Comparison of ENCODE assay signal across 20 cellular contexts in the genomic region with DNA sequence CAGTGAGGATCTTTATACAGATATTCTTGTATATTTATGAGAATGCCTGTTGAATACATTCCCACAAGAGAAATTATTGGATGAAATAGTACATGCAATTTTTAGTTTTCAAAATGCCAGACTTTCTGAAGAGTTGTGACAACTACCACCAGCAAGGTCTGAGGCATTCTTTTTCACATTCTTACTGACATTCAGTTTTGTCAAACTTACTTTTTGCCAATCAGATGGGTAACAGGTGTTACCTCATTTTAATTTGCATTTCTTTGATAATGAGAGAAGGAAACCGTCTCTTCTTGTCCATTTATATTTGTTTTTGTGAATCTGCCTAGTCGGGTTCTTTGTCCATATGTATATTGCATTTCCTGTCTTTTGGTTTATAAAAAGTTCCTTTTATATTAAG. TPM values are rescaled to one million over a fixed set of nuclear protein-coding genes. Genes with fewer than 3 reads are reported as not detected.
DNase-seq lines count a peak whose midpoint lies in the region; ATAC-seq and TF ChIP-seq lines count a peak whose summit lies in the region.
"Had no signal": no experiment of that assay in that cellular context is flagged by ENCODE, and none has a peak within 500 bp of the region (broad histone marks: within the 10 kb centered on the region; RNA-seq: fewer than 3 reads in every experiment).

No MANE protein-coding gene starts in this region.

- peaks cover 3% of the 10 kb centered on the region for H3K36me3 Mint-ChIP-seq in activated naive CD8-positive, alpha-beta T cell
- H3K36me3 Mint-ChIP-seq in activated naive CD8-positive, alpha-beta T cell treated with anti-CD3 and anti-CD28 coated beads for 36 hours, result peaks cover 31% of the 10 kb centered on the region
- H3K36me3 Mint-ChIP-seq in H9 (ENCODE audit: insufficient read depth in 1 of 3, low read depth in 3 of 3) (peaks cover 40 to 88% (median 78%) of the 10 kb centered on the region in 3 experiments), T-helper 17 cell (ENCODE audit: low read depth) (no peaks in the 10 kb centered on the region)

- no peaks in the 10 kb centered on the region for H3K9me3 Mint-ChIP-seq in activated naive CD8-positive, alpha-beta T cell (ENCODE audit: low read depth)
- no peaks in the 10 kb centered on the region for H3K9me3 Mint-ChIP-seq in activated naive CD8-positive, alpha-beta T cell treated with anti-CD3 and anti-CD28 coated beads for 36 hours
- H3K9me3 Mint-ChIP-seq in H9, result no peaks in the 10 kb centered on the region
- H3K9me3 Mint-ChIP-seq: CD14-positive monocyte; CD4-positive, alpha-beta T cell; CD8-positive, alpha-beta memory T cell had no signal

- no peak overlapping the region for H3K14ac ChIP-seq in H9 (ENCODE audit: insufficient read depth, low read length)

- no peak overlapping the region for H3K4ac ChIP-seq in H9 (ENCODE audit: low read depth, low read length)

- no peaks in the 10 kb centered on the region for H3K79me1 ChIP-seq in H9 (ENCODE audit: insufficient read depth, low read depth, low read length, poor library complexity, severe bottlenecking)

- H3K4me2 ChIP-seq in H9 (ENCODE audit: insufficient read depth, insufficient read length, low read length), result no peak overlapping the region
- H3K4me2 ChIP-seq: A549; BLaER1 treated with 17β-estradiol and CSF1 and Interleukin-3, amounts not matched to agents 10 nM and 100 nM had no signal

- no peak for DNase-seq in activated naive CD8-positive, alpha-beta T cell treated with anti-CD3 and anti-CD28 coated beads for 36 hours
- no peak for DNase-seq in H9
- DNase-seq in T-helper 17 cell, result no peak
- no peak for DNase-seq in activated CD8-positive, alpha-beta memory T cell treated with anti-CD3 and anti-CD28 coated beads, Interleukin-2, amount 50 U/mL, for 48 hours
- DNase-seq in coronary artery (ENCODE audit: low spot score), result no peak
- DNase-seq: 8988T; ACHN; AML-193; BE2C; CD4-positive, alpha-beta T cell; CD8-positive, alpha-beta memory T cell; DMS 273 treated with DMSO at 0.1 percent for 48 hours; DMS79; GF-D8 had no signal

- H3K27ac ChIP-seq in H9 (ENCODE audit: insufficient read length, low read depth, low read length), result no peak overlapping the region
- H3K27ac ChIP-seq in coronary artery, result no peak overlapping the region
- H3K27ac ChIP-seq: A549; BLaER1 treated with 17β-estradiol and CSF1 and Interleukin-3, amounts not matched to agents 10 nM and 100 nM had no signal

- no peak overlapping the region for H3T11ph ChIP-seq in H9 (ENCODE audit: low read length)

- H3K4me1 ChIP-seq in H9 (ENCODE audit: insufficient read depth, low read length), result no peaks in the 10 kb centered on the region
- H3K4me1 ChIP-seq: A549, BE2C had no signal

- no peak overlapping the region for H3K4me3 ChIP-seq in coronary artery
- H3K4me3 ChIP-seq: A549; BLaER1 treated with 17β-estradiol and CSF1 and Interleukin-3, amounts not matched to agents 10 nM and 100 nM; HAP-1 had no signal

- no peak overlapping the region for H3K9ac ChIP-seq in H9 (ENCODE audit: extremely low read depth, insufficient read length, low read length)
- H3K9ac ChIP-seq: BLaER1 treated with 17β-estradiol and CSF1 and Interleukin-3, amounts not matched to agents 10 nM and 100 nM had no signal

- no peak overlapping the region for H3K23ac ChIP-seq in H9 (ENCODE audit: insufficient read length, low read depth, low read length)

- WGBS in H9 (ENCODE audit: extremely low coverage, insufficient read length, low lambda C conversion rate), result no CpG with 5 or more reads among the region's 2 CpGs

- no peak overlapping the region for H2BK12ac ChIP-seq in H9 (ENCODE audit: insufficient read length, low read depth, low read length)

- H4K91ac ChIP-seq in H9 (ENCODE audit: insufficient read length, low read depth, low read length), result no peak overlapping the region

- no peak overlapping the region for H2AK5ac ChIP-seq in H9 (ENCODE audit: insufficient read length, low read length)

- no peak overlapping the region for H2BK15ac ChIP-seq in H9 (ENCODE audit: low read depth, low read length)

- H4K8ac ChIP-seq in H9 (replicated peaks; ENCODE audit: insufficient read length, low read depth, low read length), result no peak overlapping the region

- H3K9me3 ChIP-seq in H9 (ENCODE audit: control insufficient read depth, low read depth, low read length), result no peaks in the 10 kb centered on the region
- H3K9me3 ChIP-seq in T-helper 17 cell (ENCODE audit: control insufficient read depth, low read length, poor library complexity, severe bottlenecking), result no peaks in the 10 kb centered on the region
- H3K9me3 ChIP-seq: A549; BE2C; BLaER1 treated with 17β-estradiol and CSF1 and Interleukin-3, amounts not matched to agents 10 nM and 100 nM; HAP-1 had no signal

- H3K27me3 Mint-ChIP-seq in activated naive CD8-positive, alpha-beta T cell, result no peaks in the 10 kb centered on the region
- H3K27me3 Mint-ChIP-seq in activated naive CD8-positive, alpha-beta T cell treated with anti-CD3 and anti-CD28 coated beads for 36 hours, result no peaks in the 10 kb centered on the region
- H3K27me3 Mint-ChIP-seq in H9 (ENCODE audit: low read depth) (no peaks in the 10 kb centered on the region), T-helper 17 cell (no peaks in the 10 kb centered on the region)
- H3K27me3 Mint-ChIP-seq: CD4-positive, alpha-beta T cell; CD8-positive, alpha-beta memory T cell had no signal

- no peaks in the 10 kb centered on the region for H3K4me1 Mint-ChIP-seq in activated naive CD8-positive, alpha-beta T cell (ENCODE audit: low read depth)
- peaks cover 2% of the 10 kb centered on the region for H3K4me1 Mint-ChIP-seq in activated naive CD8-positive, alpha-beta T cell treated with anti-CD3 and anti-CD28 coated beads for 36 hours
- H3K4me1 Mint-ChIP-seq in H9 (peaks cover 0 to 3% of the 10 kb centered on the region in 2 experiments; a peak in 2 of 4 replicates), T-helper 17 cell (no peaks in the 10 kb centered on the region)
- H3K4me1 Mint-ChIP-seq: CD8-positive, alpha-beta memory T cell had no signal

- no peak overlapping the region for H2BK120ac ChIP-seq in H9 (ENCODE audit: low read depth, low read length, poor library complexity, severe bottlenecking)

- H3K23me2 ChIP-seq in H9 (ENCODE audit: insufficient read length, low read depth, low read length, poor library complexity, severe bottlenecking), result no peaks in the 10 kb centered on the region

- H3K18ac ChIP-seq in H9 (ENCODE audit: insufficient read length, low read depth, low read length), result no peak overlapping the region

- H4K5ac ChIP-seq in H9 (ENCODE audit: insufficient read length, low read depth, low read length), result no peak overlapping the region

- no peak overlapping the region for H3K4me3 Mint-ChIP-seq in activated naive CD8-positive, alpha-beta T cell
- H3K4me3 Mint-ChIP-seq in activated naive CD8-positive, alpha-beta T cell treated with anti-CD3 and anti-CD28 coated beads for 36 hours, result no peak overlapping the region
- no peak overlapping the region for H3K4me3 Mint-ChIP-seq in H9
- H3K4me3 Mint-ChIP-seq in T-helper 17 cell, result no peak overlapping the region
- H3K4me3 Mint-ChIP-seq: CD14-positive monocyte; CD4-positive, alpha-beta T cell; CD8-positive, alpha-beta memory T cell had no signal

- H4K20me1 ChIP-seq in H9 (ENCODE audit: control insufficient read depth, insufficient read depth, insufficient read length), result no peaks in the 10 kb centered on the region

- TF ChIP-seq CTCF in H9 (conservative IDR thresholded peaks at IDR 0.05), result no peak
- TF ChIP-seq CTCF in coronary artery (IDR thresholded peaks at IDR 0.05), result no peak

- H3K27ac Mint-ChIP-seq in activated naive CD8-positive, alpha-beta T cell, result peak overlapping the region; percentile 16
- no peak overlapping the region for H3K27ac Mint-ChIP-seq in activated naive CD8-positive, alpha-beta T cell treated with anti-CD3 and anti-CD28 coated beads for 36 hours
- H3K27ac Mint-ChIP-seq in H9 (peak overlapping the region in 2 of 3 experiments; percentile 39 to 42; a peak in 2 of 7 replicates), T-helper 17 cell (peak overlapping the region; percentile 32)
- H3K27ac Mint-ChIP-seq: CD14-positive monocyte; CD4-positive, alpha-beta T cell; CD8-positive, alpha-beta memory T cell had no signal

- H2BK5ac ChIP-seq in H9 (ENCODE audit: insufficient read length, low read length), result no peak overlapping the region

- H3K79me2 ChIP-seq in H9 (ENCODE audit: insufficient read depth, low read length), result no peaks in the 10 kb centered on the region

- H3K56ac ChIP-seq in H9 (ENCODE audit: insufficient read length, low read depth, low read length), result no peak overlapping the region

- ATAC-seq in T-helper 17 cell (no peak), HG02763 (IDR thresholded peaks at IDR 0.05; ENCODE audit: unreplicated experiment) (no peak)
- ATAC-seq: A549 had no signal

- H3K27me3 ChIP-seq in H9 (ENCODE audit: insufficient read depth, low read length), result no peaks in the 10 kb centered on the region
- H3K27me3 ChIP-seq: BE2C; BLaER1 treated with 17β-estradiol and CSF1 and Interleukin-3, amounts not matched to agents 10 nM and 100 nM had no signal

- H2AFZ ChIP-seq in H9 (ENCODE audit: low read length), result no peak overlapping the region

- no peak overlapping the region for H2BK20ac ChIP-seq in H9 (ENCODE audit: low read depth, low read length, poor library complexity, severe bottlenecking)

RNA-seq across cellular contexts. Expression of a gene that starts 24.3 kb away (rescaled TPM):
- total RNA-seq in activated naive CD8-positive, alpha-beta T cell treated with anti-CD3 and anti-CD28 coated beads for 36 hours, result 100 to 1,000 TPM; 109 to 110 TPM
- 114 and 116 TPM in 2 replicates for total RNA-seq in H9 (2021)
- 10 to 100 TPM; 51.4 to 67.8 TPM for total RNA-seq in T-helper 17 cell
